ENCODE assay signal across 1 cellular context in genomic region chr6:82524031-82524430, GRCh38.
TF ChIP-seq lines count a peak whose summit lies in the region.

No MANE protein-coding gene starts in this region.

TF ChIP-seq in GM23338, 12 proteins besides CTCF, POLR2A, EP300 and RAD21 (continued from another document):
- TF ChIP-seq ZNF462 (CRISPR knock-in tag; IDR thresholded peaks at IDR 0.05): no peak
- TF ChIP-seq ETS1 (IDR thresholded peaks at IDR 0.05): no peak
- TF ChIP-seq REST (IDR thresholded peaks at IDR 0.05; ENCODE audit: unreplicated experiment): no peak
- no peak for TF ChIP-seq EZH2phosphoT487 (IDR thresholded peaks at IDR 0.05; ENCODE audit: unreplicated experiment)
- TF ChIP-seq ZNF331 (CRISPR knock-in tag; IDR thresholded peaks at IDR 0.05; ENCODE audit: low read depth): no peak
- TF ChIP-seq CREB1 (CRISPR knock-in tag; IDR thresholded peaks at IDR 0.05; ENCODE audit: low read depth): no peak
- no peak for TF ChIP-seq EZH2 (IDR thresholded peaks at IDR 0.05; ENCODE audit: low read depth, unreplicated experiment)
- TF ChIP-seq STAT1 (IDR thresholded peaks at IDR 0.05; ENCODE audit: unreplicated experiment): no peak
- no peak for TF ChIP-seq POLR2AphosphoS5 (IDR thresholded peaks at IDR 0.05; ENCODE audit: low read depth)
- TF ChIP-seq JUNB (IDR thresholded peaks at IDR 0.05; ENCODE audit: unreplicated experiment): no peak
TF ChIP-seq in GM23338: peak in this region for 0.
